ENCODE assay signal across 16 cellular contexts in genomic region chr19:16463341-16463990, GRCh38. TPM values are rescaled to one million over a fixed set of nuclear protein-coding genes. Genes with fewer than 3 reads are reported as not detected.
DNase-seq lines count a peak whose midpoint lies in the region; ATAC-seq and TF ChIP-seq lines count a peak whose summit lies in the region.
"Had no signal": no experiment of that assay in that cellular context is flagged by ENCODE, and none has a peak within 500 bp of the region (broad histone marks: within the 10 kb centered on the region; RNA-seq: fewer than 3 reads in every experiment).

No MANE protein-coding gene starts in this region.

- peaks cover 32% of the 10 kb centered on the region for H3K4me1 Mint-ChIP-seq in activated T-helper 17 cell treated with anti-CD3 and anti-CD28 coated beads, Interleukin-2, amount 50 U/mL, for 72 hours

- WGBS in right lobe of liver (ENCODE audit: insufficient coverage, low coverage, low lambda C conversion rate, missing lambda C conversion rate), result 53% methylated on average over 5 of the region's 6 CpGs

- no peak for ATAC-seq in Right ventricle myocardium inferior
- ATAC-seq in activated T-helper 17 cell treated with anti-CD3 and anti-CD28 coated beads, Interleukin-2, amount 50 U/mL, for 72 hours (replicated peaks), result no peak
- no peak for ATAC-seq in right lobe of liver
- no peak for ATAC-seq in GM19452 (IDR thresholded peaks at IDR 0.05; ENCODE audit: unreplicated experiment)

- no peak overlapping the region for H3K4me3 ChIP-seq in cardiac muscle cell
- H3K4me3 ChIP-seq in right lobe of liver, result no peak overlapping the region
- H3K4me3 ChIP-seq: left lung had no signal

- TF ChIP-seq CTCF in cardiac muscle cell (IDR thresholded peaks at IDR 0.05; ENCODE audit: low read depth, low read length) (no peak), right lobe of liver (IDR thresholded peaks at IDR 0.05) (no peak)

- no peaks in the 10 kb centered on the region for H3K9me3 ChIP-seq in cardiac muscle cell (ENCODE audit: low read depth)
- H3K9me3 ChIP-seq in right lobe of liver, result no peaks in the 10 kb centered on the region
- H3K9me3 ChIP-seq: left lung had no signal

- no peaks in the 10 kb centered on the region for H3K27me3 ChIP-seq in cardiac muscle cell
- H3K27me3 ChIP-seq in right lobe of liver, result no peaks in the 10 kb centered on the region
- H3K27me3 ChIP-seq: foreskin keratinocyte, left lung had no signal

- H3K36me3 ChIP-seq in cardiac muscle cell (no peaks in the 10 kb centered on the region), right lobe of liver (no peaks in the 10 kb centered on the region)
- H3K36me3 ChIP-seq: left lung had no signal

- no peaks in the 10 kb centered on the region for H3K9me3 Mint-ChIP-seq in activated T-helper 17 cell treated with anti-CD3 and anti-CD28 coated beads, Interleukin-2, amount 50 U/mL, for 72 hours

- DNase-seq in cardiac muscle cell (ENCODE audit: low read depth in 1 of 2, low spot score in 1 of 2) (no peak), Right ventricle myocardium inferior (ENCODE audit: missing footprints) (no peak), right lobe of liver (no peak), superior temporal gyrus (ENCODE audit: extremely low spot score) (peak; percentile 1), NCI-H524 treated with DMSO at 0.1 percent for 48 hours (lab: John Stamatoyannopoulos, UW) (no peak), germinal center (ENCODE audit: low spot score) (no peak)
- DNase-seq: left lung; NCI-H1105 treated with DMSO at 0.1 percent for 48 hours; NCI-H510A; stimulated activated CD4-positive, alpha-beta T cell treated with anti-CD3 and anti-CD28 coated beads, Interleukin-2, amount 100 ng/mL, for 24 hours had no signal

- peak overlapping the region; percentile 58 for H3K27ac Mint-ChIP-seq in activated T-helper 17 cell treated with anti-CD3 and anti-CD28 coated beads, Interleukin-2, amount 50 U/mL, for 72 hours

- H3K4me3 Mint-ChIP-seq in activated T-helper 17 cell treated with anti-CD3 and anti-CD28 coated beads, Interleukin-2, amount 50 U/mL, for 72 hours, result no peak overlapping the region

- intact Hi-C loops in Right ventricle myocardium inferior (cut with DNase I) (no loop called here), right lobe of liver (cut with DNase I) (no loop called here)

- H3K27ac ChIP-seq in cardiac muscle cell (peak overlapping the region; percentile 96), right lobe of liver (peak overlapping the region; percentile 30 to 77 (median 51))
- H3K27ac ChIP-seq: foreskin keratinocyte had no signal

- H3K4me1 ChIP-seq in cardiac muscle cell (ENCODE audit: low read depth) (peaks cover 28% of the 10 kb centered on the region), right lobe of liver (peaks cover 0 to 52% (median 19%) of the 10 kb centered on the region in 4 donors)

- H3K27me3 Mint-ChIP-seq in activated T-helper 17 cell treated with anti-CD3 and anti-CD28 coated beads, Interleukin-2, amount 50 U/mL, for 72 hours, result no peaks in the 10 kb centered on the region

- TF ChIP-seq POLR2A in right lobe of liver (IDR thresholded peaks at IDR 0.05), result no peak

- H3K36me3 Mint-ChIP-seq in activated T-helper 17 cell treated with anti-CD3 and anti-CD28 coated beads, Interleukin-2, amount 50 U/mL, for 72 hours (ENCODE audit: low read depth), result peaks cover 6% of the 10 kb centered on the region

RNA-seq across cellular contexts. Expression of gene EPS15L1, which starts 8.3 kb away (rescaled TPM):
- total RNA-seq in cardiac muscle cell, result 22.4 and 37.8 TPM in 2 replicates
- polyA plus RNA-seq in cardiac muscle cell, result 38.8 and 42.6 TPM in 2 replicates
- total RNA-seq in Right ventricle myocardium inferior, result 64.7 TPM
- total RNA-seq in activated T-helper 17 cell treated with anti-CD3 and anti-CD28 coated beads, Interleukin-2, amount 50 U/mL, for 72 hours, result 10 to 100 TPM; 35.6 to 45.0 TPM
- 10 to 100 TPM in 4 of 6 experiments, 1 to 10 TPM in 2; 6.3 to 22.5 (median 13.8) TPM for total RNA-seq in right lobe of liver

RNA-seq across cellular contexts. Expression of gene CALR3, which starts 32.5 kb away (rescaled TPM):
- total RNA-seq in cardiac muscle cell (not detected in 2 replicates), Right ventricle myocardium inferior (not detected), right lobe of liver (not detected)
- polyA plus RNA-seq in cardiac muscle cell, result not detected in 2 replicates
- not detected for total RNA-seq in activated T-helper 17 cell treated with anti-CD3 and anti-CD28 coated beads, Interleukin-2, amount 50 U/mL, for 72 hours
- total RNA-seq: dermis blood vessel endothelial cell, foreskin keratinocyte, left lung, pulmonary artery endothelial cell had no signal
- polyA plus RNA-seq: adipose tissue had no signal

RNA-seq across cellular contexts. Expression of gene C19orf44, which starts 32.7 kb away (rescaled TPM):
- total RNA-seq in cardiac muscle cell, result 5.8 and 9.2 TPM in 2 replicates
- 5.1 and 7.6 TPM in 2 replicates for polyA plus RNA-seq in cardiac muscle cell
- total RNA-seq in Right ventricle myocardium inferior, result 3.3 TPM
- total RNA-seq in activated T-helper 17 cell treated with anti-CD3 and anti-CD28 coated beads, Interleukin-2, amount 50 U/mL, for 72 hours, result 1 to 10 TPM; 4.0 to 4.2 TPM
- total RNA-seq in right lobe of liver, result 1 to 10 TPM; 1.8 to 4.3 (median 2.5) TPM
